Comparison of ENCODE assay signal across 8 cellular contexts in genomic region chr5:50751064-50751657, GRCh38.
DNase-seq lines count a peak whose midpoint lies in the region; ATAC-seq, FAIRE-seq and TF ChIP-seq lines count a peak whose summit lies in the region.

No MANE protein-coding gene starts in this region.

- no TSS peak for BruUV-seq in HepG2 (replicated peaks; lab: Mats Ljungman, UMichigan)

- H3K4me3 ChIP-seq in breast epithelium (no peak overlapping the region), HepG2 (replicated peaks in 1 of 3; ENCODE audit: insufficient read depth in 1 of 3, low read depth in 2 of 3, low read length in 3 of 3) (no peak overlapping the region), aorta (ENCODE audit: low read length in 2 of 2) (no peak overlapping the region)

- intact Hi-C loops in breast epithelium (cut with DNase I; ENCODE audit: low total_unique reads) = no loop called here
- intact Hi-C loops in HepG2 (cut with micrococcal nuclease; ENCODE audit: unreplicated experiment) = no loop called here
- intact Hi-C loops in aorta (cut with DNase I) = loop anchor here in 1 of 2 donors (10.0 kb wide), 1 partner anchor 236 kb away; no protein-coding TSS in a partner anchor

- H3K9me3 ChIP-seq in breast epithelium (no peaks in the 10 kb centered on the region), HepG2 (ENCODE audit: low read length) (no peaks in the 10 kb centered on the region), aorta (ENCODE audit: control insufficient read depth, low read length) (no peaks in the 10 kb centered on the region)

- FAIRE-seq in HepG2 (lab: Jason Lieb, UNC) = no peak

- H2AFZ ChIP-seq in HepG2 (ENCODE audit: low read length) = no peak overlapping the region

- H3K9ac ChIP-seq in HepG2 (ENCODE audit: insufficient read depth, low read depth, low read length) = no peak overlapping the region

- H4K20me1 ChIP-seq in HepG2 (ENCODE audit: insufficient read depth, low read length) = no peaks in the 10 kb centered on the region

- H3K27ac ChIP-seq in breast epithelium (no peak overlapping the region), HepG2 (ENCODE audit: extremely low read length, insufficient read depth, low read length) (no peak overlapping the region), aorta (ENCODE audit: low read depth in 1 of 2, low read length in 2 of 2) (no peak overlapping the region)

- 42% methylated on average over 5 of the region's 5 CpGs for WGBS in HepG2 (ENCODE audit: low lambda C conversion rate)
- WGBS in aorta, 2 donors = 61 to 63% methylated on average over 5 of the region's 5 CpGs

- POLR2A ChIA-PET in HepG2 (lab: Yijun Ruan, JAX) = no interaction called here

- peak in 2 of 3 donors; percentile 8 to 25 for DNase-seq in stimulated activated CD4-positive, alpha-beta T cell treated with anti-CD3 and anti-CD28 coated beads, Interleukin-12 subunit alpha, Interleukin-12 subunit beta, amount 100 ng/mL, for 48 hours (ENCODE audit: low read depth in 2 of 3, low spot score in 1 of 3)
- no peak for DNase-seq in stimulated activated CD4-positive, alpha-beta T cell treated with anti-CD3 and anti-CD28 coated beads, Interleukin-4, amount 100 ng/mL, for 1 hour
- DNase-seq in HT-29 (ENCODE audit: low spot score) (peak; percentile 75), RKO (ENCODE audit: low spot score) (peak; percentile 79), breast epithelium (ENCODE audit: low spot score in 2 of 2) (no peak), HepG2 (ENCODE audit: low spot score) (peak; percentile 30), aorta (no peak)

- no peak for TF ChIP-seq POLR2A in breast epithelium (IDR thresholded peaks at IDR 0.05)
- no peak for TF ChIP-seq POLR2A in HepG2 (IDR thresholded peaks at IDR 0.05; ENCODE audit: insufficient read depth in 1 of 2, low read depth in 2 of 2, low read length in 2 of 2)

- no peak for TF ChIP-seq RAD21 in HepG2 (CRISPR knock-in tag; IDR thresholded peaks at IDR 0.05)

- no peak overlapping the region for H3K4me2 ChIP-seq in HepG2 (ENCODE audit: low read depth, low read length)

- ATAC-seq in GM21529 (IDR thresholded peaks at IDR 0.05; ENCODE audit: unreplicated experiment) (peak; percentile 92), HepG2 (peak; percentile 75), aorta (ENCODE audit: low FRiP score) (peak; percentile 74)

- no peaks in the 10 kb centered on the region for H3K79me2 ChIP-seq in HepG2 (ENCODE audit: insufficient read depth, low read length)

- H3K27me3 ChIP-seq in breast epithelium (no peaks in the 10 kb centered on the region), HepG2 (ENCODE audit: control insufficient read depth in 1 of 2, insufficient read depth in 2 of 2, low read length in 2 of 2) (no peaks in the 10 kb centered on the region), aorta (ENCODE audit: control insufficient read depth in 1 of 2, insufficient read depth in 2 of 2, low read length in 1 of 2) (no peaks in the 10 kb centered on the region)

- H3K4me1 ChIP-seq in breast epithelium (no peaks in the 10 kb centered on the region), HepG2 (ENCODE audit: insufficient read depth, low read length) (no peaks in the 10 kb centered on the region), aorta (ENCODE audit: control insufficient read depth in 1 of 2, insufficient read depth in 2 of 2, low read length in 2 of 2) (peaks cover 0 to 2% of the 10 kb centered on the region in 2 donors)

- TF ChIP-seq CTCF in breast epithelium (IDR thresholded peaks at IDR 0.05) (peak; percentile 28 to 64 (median 53)), HepG2 (CRISPR knock-in tag; IDR thresholded peaks at IDR 0.05) (peak; percentile 61)

- H3K36me3 ChIP-seq in breast epithelium = no peaks in the 10 kb centered on the region
- H3K36me3 ChIP-seq in HepG2 (replicated peaks in 1 of 2; ENCODE audit: control insufficient read depth in 1 of 2, insufficient read depth in 2 of 2, low read length in 2 of 2) = no peaks in the 10 kb centered on the region
- H3K36me3 ChIP-seq in aorta (ENCODE audit: control insufficient read depth in 1 of 2, insufficient read depth in 2 of 2, low read length in 1 of 2) = no peaks in the 10 kb centered on the region

- CTCF ChIA-PET in HepG2 (lab: Yijun Ruan, JAX; ENCODE audit: low intra/inter-chr PET ratio, low total read pairs) = no interaction called here

- in situ Hi-C loops in HepG2 (cut with HindIII; ENCODE audit: extremely low pct_ligation_motif_present, low pct_unique_long_range_greater_than_20kb) = no loop called here

- TF ChIP-seq EP300 in HepG2 (IDR thresholded peaks at IDR 0.05; ENCODE audit: low read depth in 2 of 2, low read length in 2 of 2) (no peak), HepG2 (CRISPR knock-in tag; IDR thresholded peaks at IDR 0.05; ENCODE audit: borderline replicate concordance) (no peak)

TF ChIP-seq in HepG2, 621 proteins besides CTCF, POLR2A, EP300 and RAD21:
- TF ChIP-seq STAG1 (CRISPR knock-in tag; IDR thresholded peaks at IDR 0.05) (peak; percentile 43), ZKSCAN5 (CRISPR knock-in tag; IDR thresholded peaks at IDR 0.05) (no peak), PITX1 (CRISPR knock-in tag; IDR thresholded peaks at IDR 0.05) (no peak), SMC3 (IDR thresholded peaks at IDR 0.05; ENCODE audit: low read length) (peak; percentile 14; the same call in 1 of the 2 replicates)
TF ChIP-seq in HepG2: peak in this region for 2.

Comparison
In these comparisons a context has a peak if more than half of its experiments do, and no peak if none do; other contexts are left out.
1. DNase-seq: peak in stimulated activated CD4-positive, alpha-beta T cell treated with anti-CD3 and anti-CD28 coated beads, Interleukin-12 subunit alpha, Interleukin-12 subunit beta, amount 100 ng/mL, for 48 hours (2 of 3), HT-29 (single experiment), RKO (single experiment) and HepG2 (single experiment); none in stimulated activated CD4-positive, alpha-beta T cell treated with anti-CD3 and anti-CD28 coated beads, Interleukin-4, amount 100 ng/mL, for 1 hour (single experiment), breast epithelium (0 of 2) and aorta (0 of 2).
2. Peak in every context shown above with its lines, with median percentiles within 50 percentile points of each other: ATAC-seq.